3 cellular contexts compared by ENCODE assay signal in the genomic region with DNA sequence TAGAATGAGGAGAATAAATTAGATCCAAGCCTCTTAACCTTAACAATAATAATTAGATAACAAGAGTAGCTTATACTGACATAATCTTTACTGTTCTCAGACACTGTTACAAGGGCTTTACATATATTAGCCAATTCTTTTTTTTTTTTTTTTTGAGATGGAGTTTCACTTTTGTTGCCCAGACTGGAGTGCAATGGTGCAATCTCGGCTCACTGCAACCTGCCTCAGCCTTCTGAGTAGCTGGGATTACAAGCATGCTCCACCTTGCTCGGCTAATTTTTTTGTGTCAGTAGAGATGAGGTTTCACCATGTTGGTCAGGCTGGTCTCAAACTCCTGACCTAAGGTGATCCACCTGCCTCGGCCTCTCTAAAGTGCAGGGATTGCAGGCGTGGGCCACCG. TPM values are rescaled to one million over a fixed set of nuclear protein-coding genes. Genes with fewer than 3 reads are reported as not detected.
"Had no signal": no experiment of that assay in that cellular context is flagged by ENCODE, and none has a peak within 500 bp of the region (broad histone marks: within the 10 kb centered on the region; RNA-seq: fewer than 3 reads in every experiment).

No MANE protein-coding gene starts in this region.

RNA-seq across cellular contexts. Expression of a gene that starts 27.6 kb away (rescaled TPM):
- total RNA-seq: activated CD8-positive, alpha-beta T cell treated with anti-CD3 and anti-CD28 coated beads, Interleukin-2, amount 10 ng/mL, durations not matched to agents 7 days and 5 days; OCI-LY7; T-helper 17 cell had no signal
